ENCODE assay signal across 2 cellular contexts in genomic region chr16:88306411-88306810, GRCh38.
TF ChIP-seq lines count a peak whose summit lies in the region.

No MANE protein-coding gene starts in this region.

TF ChIP-seq in A549, 52 proteins besides CTCF, POLR2A, EP300 and RAD21:
- no peak for TF ChIP-seq SMC3 (IDR thresholded peaks at IDR 0.05)
- no peak for TF ChIP-seq HES2 (IDR thresholded peaks at IDR 0.05)
- TF ChIP-seq TP53 (CRISPR knock-in tag; IDR thresholded peaks at IDR 0.05) = no peak
- no peak for TF ChIP-seq EHF (CRISPR knock-in tag; IDR thresholded peaks at IDR 0.05)
- no peak for TF ChIP-seq NPAS2 (CRISPR knock-in tag; IDR thresholded peaks at IDR 0.05; ENCODE audit: borderline replicate concordance)
- TF ChIP-seq MYC (IDR thresholded peaks at IDR 0.05; ENCODE audit: borderline replicate concordance, low read length) = no peak
- no peak for TF ChIP-seq BHLHE40 (IDR thresholded peaks at IDR 0.05; ENCODE audit: low read depth, low read length)
- TF ChIP-seq JUN (IDR thresholded peaks at IDR 0.05) = no peak
- TF ChIP-seq RNF2 (IDR thresholded peaks at IDR 0.05; ENCODE audit: borderline replicate concordance, low read depth) = no peak
- TF ChIP-seq FOSL2 (IDR thresholded peaks at IDR 0.05) = no peak
- no peak for TF ChIP-seq FOSL2 (CRISPR knock-in tag; IDR thresholded peaks at IDR 0.05)
- TF ChIP-seq ELK1 (IDR thresholded peaks at IDR 0.05; ENCODE audit: low read depth, low read length) = no peak
- no peak for TF ChIP-seq MAX (IDR thresholded peaks at IDR 0.05)

TF ChIP-seq in IMR-90, 13 proteins besides CTCF, POLR2A, EP300 and RAD21:
- TF ChIP-seq MXI1 (IDR thresholded peaks at IDR 0.05; ENCODE audit: borderline replicate concordance, low read depth, low read length) = no peak
- no peak for TF ChIP-seq CEBPB (IDR thresholded peaks at IDR 0.05; ENCODE audit: low read depth, low read length)
- no peak for TF ChIP-seq ELK1 (IDR thresholded peaks at IDR 0.05; ENCODE audit: borderline replicate concordance, low read depth, low read length)
- no peak for TF ChIP-seq USF2 (IDR thresholded peaks at IDR 0.05; ENCODE audit: low read depth, low read length)
- TF ChIP-seq SMC3 (IDR thresholded peaks at IDR 0.05; ENCODE audit: low read depth, low read length) = no peak
- TF ChIP-seq MAFK (IDR thresholded peaks at IDR 0.05; ENCODE audit: low read depth, low read length) = no peak
- TF ChIP-seq RCOR1 (IDR thresholded peaks at IDR 0.05; ENCODE audit: insufficient replicate concordance, low read length) = no peak
- TF ChIP-seq NFE2L2 (IDR thresholded peaks at IDR 0.05; ENCODE audit: low read depth, low read length) = no peak
- TF ChIP-seq FOS (IDR thresholded peaks at IDR 0.05; ENCODE audit: low read depth, low read length) = no peak
- no peak for TF ChIP-seq CHD1 (IDR thresholded peaks at IDR 0.05; ENCODE audit: low read depth, low read length)
- no peak for TF ChIP-seq BHLHE40 (IDR thresholded peaks at IDR 0.05; ENCODE audit: low read depth, low read length)
- no peak for TF ChIP-seq MAZ (IDR thresholded peaks at IDR 0.05; ENCODE audit: borderline replicate concordance, low read depth, low read length)
- TF ChIP-seq RFX5 (IDR thresholded peaks at IDR 0.05; ENCODE audit: low read depth, low read length) = no peak
